ENCODE assay signal across 12 cellular contexts in the genomic region with DNA sequence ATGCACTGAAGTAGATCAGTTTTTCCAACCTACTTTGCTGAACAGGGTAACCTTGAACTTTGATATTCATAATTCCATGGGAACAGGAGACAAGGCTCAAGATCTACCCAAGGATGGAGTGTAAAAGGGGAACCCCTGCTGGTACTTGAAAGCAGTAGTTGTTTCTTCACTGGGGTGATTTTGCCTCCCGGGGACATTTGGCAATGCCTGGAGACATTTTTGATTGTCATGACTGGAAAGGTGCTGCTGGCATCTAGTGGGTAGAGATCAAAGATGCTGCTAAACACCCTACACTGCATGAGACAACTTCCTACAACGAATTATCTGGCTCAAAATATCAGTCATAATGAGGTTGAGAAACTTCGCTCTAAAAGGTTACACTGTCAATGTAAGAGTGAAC.
DNase-seq lines count a peak whose midpoint lies in the region; ATAC-seq and TF ChIP-seq lines count a peak whose summit lies in the region.
"Had no signal": no experiment of that assay in that cellular context is flagged by ENCODE, and none has a peak within 500 bp of the region (broad histone marks: within the 10 kb centered on the region; RNA-seq: fewer than 3 reads in every experiment).

No MANE protein-coding gene starts in this region.

- no peak overlapping the region for H2BK15ac ChIP-seq in mesendoderm (replicated peaks; ENCODE audit: low read depth)

- H3K27ac ChIP-seq in mammary epithelial cell (ENCODE audit: insufficient read depth, low read depth, low read length) (no peak overlapping the region), mesendoderm (ENCODE audit: low read depth, low read length) (no peak overlapping the region), tibial nerve (no peak overlapping the region)
- H3K27ac ChIP-seq: neutrophil had no signal

- H4K8ac ChIP-seq in mesendoderm (ENCODE audit: low read depth, low read length), result no peak overlapping the region

- H3K79me2 ChIP-seq in mammary epithelial cell (ENCODE audit: insufficient read depth, low read length) (no peaks in the 10 kb centered on the region), mesendoderm (ENCODE audit: control insufficient read depth, insufficient read depth, low read length) (no peaks in the 10 kb centered on the region)

- H4K20me1 ChIP-seq in mammary epithelial cell (ENCODE audit: insufficient read depth, low read length), result no peaks in the 10 kb centered on the region

- no peak overlapping the region for H2BK5ac ChIP-seq in mesendoderm (ENCODE audit: low read length)

- H2BK120ac ChIP-seq in mesendoderm (ENCODE audit: low read depth, low read length), result no peak overlapping the region

- H3K79me1 ChIP-seq in mesendoderm (ENCODE audit: low read length), result no peaks in the 10 kb centered on the region

- H2AK5ac ChIP-seq in mesendoderm (ENCODE audit: low read length), result no peak overlapping the region

- H3K23ac ChIP-seq in mesendoderm (ENCODE audit: low read length), result no peak overlapping the region

- H3K27me3 ChIP-seq in mammary epithelial cell (ENCODE audit: insufficient read depth, low read length) (no peaks in the 10 kb centered on the region), mesendoderm (ENCODE audit: insufficient read depth, low read length, poor library complexity) (no peaks in the 10 kb centered on the region), tibial nerve (no peaks in the 10 kb centered on the region)

- H4K5ac ChIP-seq in mesendoderm (ENCODE audit: low read length), result no peak overlapping the region

- dilution Hi-C loops in mammary epithelial cell (cut with HindIII; ENCODE audit: low sequenced_read_pairs), result no loop called here

- intact Hi-C loops in mammary epithelial cell (cut with micrococcal nuclease), result loop anchor here (1.0 to 10.0 kb wide), 3 partner anchors 214 to 383 kb away; no protein-coding TSS in a partner anchor

- TF ChIP-seq POLR2A in tibial nerve (IDR thresholded peaks at IDR 0.05), result no peak

- no peak overlapping the region for H3K18ac ChIP-seq in mesendoderm (ENCODE audit: low read length)

- H3K36me3 ChIP-seq in mammary epithelial cell (ENCODE audit: insufficient read depth, low read length), result no peaks in the 10 kb centered on the region
- H3K36me3 ChIP-seq in mesendoderm (ENCODE audit: control insufficient read depth, insufficient read depth, low read length), result no peaks in the 10 kb centered on the region
- H3K36me3 ChIP-seq in tibial nerve, result no peaks in the 10 kb centered on the region
- H3K36me3 ChIP-seq: neutrophil had no signal

- H3K4ac ChIP-seq in mesendoderm (ENCODE audit: low read depth, low read length), result no peak overlapping the region

- in situ Hi-C loops in G401 (cut with HindIII; ENCODE audit: low sequenced_read_pairs) (no loop called here), mammary epithelial cell (cut with MboI; ENCODE audit: low sequenced_read_pairs in 2 of 2) (no loop called here)

- H3K9ac ChIP-seq in mammary epithelial cell (ENCODE audit: insufficient read depth, low read length) (no peak overlapping the region), mesendoderm (ENCODE audit: low read length) (no peak overlapping the region)

- no TSS peak for BruUV-seq in mammary epithelial cell (replicated peaks; lab: Mats Ljungman, UMichigan)

- CTCF ChIA-PET in mammary epithelial cell (lab: Charles Lee; ENCODE audit: low non-redundant PET), result no interaction called here

- TF ChIP-seq CTCF in LNCaP clone FGC (IDR thresholded peaks at IDR 0.05; ENCODE audit: control insufficient read depth, extremely low read depth, insufficient read depth) (peak; percentile 25), mammary epithelial cell (conservative IDR thresholded peaks at IDR 0.05 in 1 of 2, IDR thresholded peaks at IDR 0.05 in 1 of 2; ENCODE audit: extremely low read depth in 1 of 2, insufficient read depth in 1 of 2, low read depth in 1 of 2, low read length in 2 of 2) (peak; percentile 7 to 41), tibial nerve (IDR thresholded peaks at IDR 0.05) (no peak)

- no peak overlapping the region for H3K56ac ChIP-seq in mesendoderm (ENCODE audit: low read length)

- no peak overlapping the region for H2AFZ ChIP-seq in mammary epithelial cell (ENCODE audit: low read depth, low read length)

- no peak overlapping the region for H3K4me2 ChIP-seq in mammary epithelial cell (ENCODE audit: insufficient read depth, low read depth, low read length)
- H3K4me2 ChIP-seq in mesendoderm (ENCODE audit: low read length), result no peak overlapping the region

- H3K4me3 ChIP-seq in LNCaP clone FGC (ENCODE audit: low read depth, low read length) (no peak overlapping the region), mammary epithelial cell (replicated peaks in 1 of 3; ENCODE audit: insufficient read depth in 1 of 3, low read depth in 2 of 3, low read length in 3 of 3) (no peak overlapping the region), mesendoderm (ENCODE audit: low read length) (no peak overlapping the region), tibial nerve (no peak overlapping the region)

- ATAC-seq in GM18867 (IDR thresholded peaks at IDR 0.05; ENCODE audit: unreplicated experiment), result no peak

- TF ChIP-seq EP300 in tibial nerve (IDR thresholded peaks at IDR 0.05), result no peak

- 33% methylated on average over 3 of the region's 3 CpGs for WGBS in mammary epithelial cell (ENCODE audit: low coverage, missing lambda C conversion rate)
- WGBS in mesendoderm (ENCODE audit: extremely low coverage, insufficient coverage, low lambda C conversion rate), result no CpG with 5 or more reads among the region's 3 CpGs
- WGBS in tibial nerve, 2 donors, result 59 to 60% methylated on average over 3 of the region's 3 CpGs

- DNase-seq in G401 (ENCODE audit: low spot score) (peak; percentile 75), LNCaP clone FGC (ENCODE audit: low read depth) (no peak), mammary epithelial cell (peak; percentile 46), mesendoderm (peak; percentile 6), COLO829 (ENCODE audit: low spot score) (no peak), tibial nerve (ENCODE audit: low spot score in 2 of 2) (no peak)
- DNase-seq: activated CD4-positive, alpha-beta T cell treated with anti-CD3 and anti-CD28 coated beads for 48 hours; central memory CD4-positive, alpha-beta T cell; DMS153; kidney had no signal

- H3K4me1 ChIP-seq in mammary epithelial cell (ENCODE audit: insufficient read depth, low read length) (no peaks in the 10 kb centered on the region), mesendoderm (ENCODE audit: control insufficient read depth, low read depth, low read length) (no peaks in the 10 kb centered on the region), tibial nerve (no peaks in the 10 kb centered on the region)

- peaks cover 3% of the 10 kb centered on the region for H3K9me3 ChIP-seq in mammary epithelial cell (replicated peaks; ENCODE audit: insufficient read depth, low read length)
- H3K9me3 ChIP-seq in tibial nerve, result peaks cover 0 to 14% (median 2%) of the 10 kb centered on the region in 4 donors
- H3K9me3 ChIP-seq: neutrophil had no signal

Comparison
In these comparisons a context has a peak if more than half of its experiments do, and no peak if none do; other contexts are left out.
1. DNase-seq: peak in G401 (single experiment), mammary epithelial cell (single experiment) and mesendoderm (single experiment); none in LNCaP clone FGC (single experiment), COLO829 (single experiment) and tibial nerve (0 of 2).
2. CTCF ChIP-seq: peak in LNCaP clone FGC (single experiment) and mammary epithelial cell (2 of 2); none in tibial nerve (0 of 5).